Comparison of ENCODE assay signal across 7 cellular contexts in the genomic region with DNA sequence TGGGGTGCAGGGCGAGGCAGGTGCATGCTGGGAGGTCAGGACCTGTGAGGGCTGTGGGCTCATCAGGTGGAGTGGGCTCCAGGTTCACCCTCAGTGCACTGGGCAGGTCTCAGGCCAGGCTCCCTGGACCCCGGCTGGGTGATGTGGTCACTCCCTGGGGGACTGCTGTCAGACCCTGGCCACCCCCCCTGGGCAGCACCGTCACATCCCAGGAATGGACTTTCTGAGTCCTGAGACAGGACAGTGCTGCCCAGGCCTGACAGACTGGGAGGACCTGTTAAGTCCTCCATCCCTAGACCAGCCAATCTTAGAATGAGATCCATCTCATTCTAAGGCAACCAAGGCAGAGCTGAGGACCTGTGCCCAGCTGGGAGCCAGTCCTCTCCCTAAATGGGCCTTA.
DNase-seq lines count a peak whose midpoint lies in the region; ATAC-seq, FAIRE-seq and TF ChIP-seq lines count a peak whose summit lies in the region.
"Not testable (repeated sequence)": the region's sequence is repeated elsewhere in the genome, so short reads cannot be mapped to it uniquely, and the experiment has no call there.

No MANE protein-coding gene starts in this region.

- H2BK5ac ChIP-seq in neuronal stem cell (ENCODE audit: low read length), result not testable (repeated sequence)

- peaks cover 62% of the 10 kb centered on the region for H3K9me3 Mint-ChIP-seq in chondrocyte (ENCODE audit: low read depth)

- H3K9me3 ChIP-seq in RWPE2 (ENCODE audit: severe bottlenecking); kidney (ENCODE audit: control insufficient read depth in 1 of 2, low read length in 2 of 2); neuronal stem cell (replicated peaks in 1 of 2; ENCODE audit: control insufficient read depth in 2 of 2, insufficient read depth in 1 of 2, low read depth in 1 of 2, low read length in 2 of 2); sigmoid colon; upper lobe of right lung: not testable (repeated sequence)

- H3K23ac ChIP-seq in neuronal stem cell (ENCODE audit: low read depth, low read length, poor library complexity), result peak overlapping the region; percentile 77

- H4K8ac ChIP-seq in neuronal stem cell (ENCODE audit: low read depth, low read length), result not testable (repeated sequence)

- intact Hi-C loops in kidney (cut with DNase I); sigmoid colon (cut with DNase I); upper lobe of right lung (cut with DNase I): not testable (repeated sequence)

- H3K4me2 ChIP-seq in neuronal stem cell (ENCODE audit: insufficient read depth, low read length, poor library complexity, severe bottlenecking), result peak overlapping the region; percentile 15

- H2BK12ac ChIP-seq in neuronal stem cell (ENCODE audit: low read length), result not testable (repeated sequence)

- ATAC-seq in RWPE2 (ENCODE audit: low read depth); upper lobe of right lung: not testable (repeated sequence)

- H3K4me1 Mint-ChIP-seq in chondrocyte (ENCODE audit: low read depth), result not testable (repeated sequence)

- not testable (repeated sequence) for H2AK5ac ChIP-seq in neuronal stem cell (ENCODE audit: low read depth, low read length)

- H3K4me3 Mint-ChIP-seq in chondrocyte (ENCODE audit: unreplicated experiment), result not testable (repeated sequence)

- not testable (repeated sequence) for H3K4me3 ChIP-seq in RWPE2 (ENCODE audit: severe bottlenecking); kidney (ENCODE audit: low read length in 2 of 2); neuronal stem cell (ENCODE audit: low read length in 2 of 2); sigmoid colon; upper lobe of right lung

- not testable (repeated sequence) for H2BK15ac ChIP-seq in neuronal stem cell (ENCODE audit: low read length)

- not testable (repeated sequence) for H3K27ac ChIP-seq in RWPE2 (ENCODE audit: poor library complexity, severe bottlenecking); kidney (ENCODE audit: low read depth in 2 of 2, low read length in 2 of 2); neuronal stem cell (replicated peaks; ENCODE audit: low read length); sigmoid colon; upper lobe of right lung

- H3K27me3 ChIP-seq in RWPE2 (ENCODE audit: insufficient read depth, poor library complexity, severe bottlenecking); neuronal stem cell (ENCODE audit: control insufficient read depth in 3 of 3, insufficient read depth in 3 of 3, low read depth in 1 of 3, low read length in 3 of 3); sigmoid colon; upper lobe of right lung: not testable (repeated sequence)

- not testable (repeated sequence) for TF ChIP-seq CTCF in RWPE2 (IDR thresholded peaks at IDR 0.05; ENCODE audit: poor library complexity, severe bottlenecking); chondrocyte (IDR thresholded peaks at IDR 0.05); kidney (IDR thresholded peaks at IDR 0.05; ENCODE audit: borderline replicate concordance, extremely low read depth, insufficient read depth); sigmoid colon (IDR thresholded peaks at IDR 0.05); upper lobe of right lung (IDR thresholded peaks at IDR 0.05)

- not testable (repeated sequence) for H3K27me3 Mint-ChIP-seq in chondrocyte (ENCODE audit: low read depth)

- not testable (repeated sequence) for H3K79me1 ChIP-seq in neuronal stem cell (ENCODE audit: low read depth, low read length)

- not testable (repeated sequence) for H4K91ac ChIP-seq in neuronal stem cell (ENCODE audit: low read depth, low read length, poor library complexity)

- WGBS in neuronal stem cell (ENCODE audit: extremely low coverage in 2 of 2, insufficient read length in 2 of 2, insufficient replicate concordance in 1 of 2), 2 donors, result no CpG with 5 or more reads among the region's 3 CpGs
- 34 to 43% methylated on average over 3 of the region's 3 CpGs for WGBS in sigmoid colon, 2 donors

- not testable (repeated sequence) for H3K18ac ChIP-seq in neuronal stem cell (ENCODE audit: low read length)

- H3K36me3 ChIP-seq in RWPE2 (ENCODE audit: low read depth); kidney (ENCODE audit: control insufficient read depth in 1 of 2, insufficient read depth in 2 of 2, low read length in 2 of 2); neuronal stem cell (replicated peaks in 1 of 2; ENCODE audit: control insufficient read depth in 2 of 2, insufficient read depth in 2 of 2, low read length in 2 of 2); sigmoid colon; upper lobe of right lung: not testable (repeated sequence)

- H3K27ac Mint-ChIP-seq in chondrocyte (ENCODE audit: unreplicated experiment), result not testable (repeated sequence)

- DNase-seq in RWPE2 (ENCODE audit: low spot score) (peak; percentile 56), chondrocyte (ENCODE audit: low spot score) (peak; percentile 95), fibroblast of gingiva (ENCODE audit: low read depth) (peak; percentile 0), kidney (peak; percentile 76), sigmoid colon (peak; percentile 56), upper lobe of right lung (peak; percentile 62)
- not testable (repeated sequence) for DNase-seq in neuronal stem cell (ENCODE audit: low spot score)

- H2BK120ac ChIP-seq in neuronal stem cell (ENCODE audit: low read depth, low read length), result not testable (repeated sequence)

- H3K4ac ChIP-seq in neuronal stem cell (ENCODE audit: low read length), result not testable (repeated sequence)

- not testable (repeated sequence) for H3K4me1 ChIP-seq in RWPE2 (ENCODE audit: insufficient read depth, poor library complexity, severe bottlenecking); kidney (ENCODE audit: control insufficient read depth in 1 of 2, insufficient read depth in 1 of 2, low read depth in 1 of 2, low read length in 2 of 2); neuronal stem cell (ENCODE audit: control insufficient read depth in 2 of 2, insufficient read depth in 1 of 2, low read depth in 1 of 2, low read length in 2 of 2); sigmoid colon; upper lobe of right lung

- FAIRE-seq in kidney (lab: Jason Lieb, UNC), result not testable (repeated sequence)

- H3K9ac ChIP-seq in kidney (ENCODE audit: low read length in 2 of 2); neuronal stem cell (ENCODE audit: low read depth, low read length, poor library complexity): not testable (repeated sequence)

- not testable (repeated sequence) for TF ChIP-seq POLR2A in sigmoid colon (IDR thresholded peaks at IDR 0.05)

- not testable (repeated sequence) for H3K14ac ChIP-seq in neuronal stem cell (ENCODE audit: low read length)

- TF ChIP-seq EP300 in sigmoid colon (IDR thresholded peaks at IDR 0.05), result not testable (repeated sequence)

- H2AFZ ChIP-seq in neuronal stem cell (ENCODE audit: low read length), result not testable (repeated sequence)

- not testable (repeated sequence) for H3K36me3 Mint-ChIP-seq in chondrocyte (ENCODE audit: low read depth)
